23 cellular contexts compared by ENCODE assay signal in genomic region chr5:38948501-38948900, GRCh38.
DNase-seq lines count a peak whose midpoint lies in the region; ATAC-seq and TF ChIP-seq lines count a peak whose summit lies in the region.
"Had no signal": no experiment of that assay in that cellular context is flagged by ENCODE, and none has a peak within 500 bp of the region (broad histone marks: within the 10 kb centered on the region; RNA-seq: fewer than 3 reads in every experiment).

No MANE protein-coding gene starts in this region.

- no peak overlapping the region for H3K4me3 ChIP-seq in choroid plexus epithelial cell (ENCODE audit: low read depth, low read length)
- H3K4me3 ChIP-seq: A549, heart left ventricle, neural progenitor cell, psoas muscle, transverse colon had no signal

- peaks cover 8% of the 10 kb centered on the region for H3K4me1 Mint-ChIP-seq in HFFc6 (ENCODE audit: low read depth)
- H3K4me1 Mint-ChIP-seq: activated T-helper 17 cell treated with anti-CD3 and anti-CD28 coated beads, Interleukin-2, amount 50 U/mL, for 72 hours; neural progenitor cell had no signal

- peak; percentile 8 for DNase-seq in AG08396 (ENCODE audit: low spot score)
- DNase-seq in HFFc6 = peak; percentile 42
- DNase-seq in choroid plexus epithelial cell (ENCODE audit: low read depth) = peak; percentile 86
- peak; percentile 91 for DNase-seq in iris pigment epithelial cell (ENCODE audit: low read depth)
- DNase-seq in dermis blood vessel endothelial cell = no peak
- no peak for DNase-seq in GM19240 (ENCODE audit: insufficient read length, low spot score)
- no peak for DNase-seq in left lobe of liver (ENCODE audit: low spot score)
- DNase-seq: effector memory CD4-positive, alpha-beta T cell; erythroblast; heart left ventricle; mammary epithelial cell; NCI-H2107; NCI-H510A treated with DMSO at 0.1 percent for 48 hours; psoas muscle; SHP77 treated with DMSO at 0.1 percent for 48 hours; SW 1271; T1000; transverse colon had no signal

- H3K9me3 Mint-ChIP-seq in HFFc6 = no peaks in the 10 kb centered on the region
- H3K9me3 Mint-ChIP-seq: activated naive CD4-positive, alpha-beta T cell treated with anti-CD3 and anti-CD28 coated beads, Interleukin-2, amount 50 U/mL, for 72 hours; activated T-helper 17 cell treated with anti-CD3 and anti-CD28 coated beads, Interleukin-2, amount 50 U/mL, for 72 hours; neural progenitor cell had no signal

- no peak overlapping the region for H3K4me3 Mint-ChIP-seq in HFFc6
- H3K4me3 Mint-ChIP-seq: activated T-helper 17 cell treated with anti-CD3 and anti-CD28 coated beads, Interleukin-2, amount 50 U/mL, for 72 hours; neural progenitor cell had no signal

- no peak for ATAC-seq in GM21528 (IDR thresholded peaks at IDR 0.05; ENCODE audit: low FRiP score, unreplicated experiment)
- no peak for ATAC-seq in left lobe of liver
- ATAC-seq: A549; activated naive CD4-positive, alpha-beta T cell treated with anti-CD3 and anti-CD28 coated beads, Interleukin-2, amount 50 U/mL, for 72 hours; activated T-helper 17 cell treated with anti-CD3 and anti-CD28 coated beads, Interleukin-2, amount 50 U/mL, for 72 hours; heart left ventricle; psoas muscle had no signal

- TF ChIP-seq CTCF in HFFc6 (IDR thresholded peaks at IDR 0.05) (no peak), choroid plexus epithelial cell (conservative IDR thresholded peaks at IDR 0.05; ENCODE audit: low read depth, low read length) (no peak)

- H3K27me3 Mint-ChIP-seq in HFFc6 (ENCODE audit: insufficient read depth) = no peaks in the 10 kb centered on the region
- H3K27me3 Mint-ChIP-seq: activated T-helper 17 cell treated with anti-CD3 and anti-CD28 coated beads, Interleukin-2, amount 50 U/mL, for 72 hours had no signal

- H3K27ac Mint-ChIP-seq in HFFc6 = no peak overlapping the region; the same call in 1 of the 2 replicates
- H3K27ac Mint-ChIP-seq: activated naive CD4-positive, alpha-beta T cell treated with anti-CD3 and anti-CD28 coated beads, Interleukin-2, amount 50 U/mL, for 72 hours; activated T-helper 17 cell treated with anti-CD3 and anti-CD28 coated beads, Interleukin-2, amount 50 U/mL, for 72 hours; neural progenitor cell had no signal

- H3K36me3 Mint-ChIP-seq in HFFc6 (ENCODE audit: low read depth) = peaks cover 26% of the 10 kb centered on the region

Comparison
In these comparisons a context has a peak if more than half of its experiments do, and no peak if none do; other contexts are left out.
1. DNase-seq: peak in AG08396 (single experiment), HFFc6 (single experiment), choroid plexus epithelial cell (single experiment) and iris pigment epithelial cell (single experiment); none in dermis blood vessel endothelial cell (single experiment), GM19240 (single experiment) and left lobe of liver (single experiment).